In genomic region chr2:184444217-184444616, GRCh38 we compare ENCODE assay signal across 10 cellular contexts.
DNase-seq lines count a peak whose midpoint lies in the region; ATAC-seq and TF ChIP-seq lines count a peak whose summit lies in the region.
"Had no signal": no experiment of that assay in that cellular context is flagged by ENCODE, and none has a peak within 500 bp of the region (broad histone marks: within the 10 kb centered on the region; RNA-seq: fewer than 3 reads in every experiment).

No MANE protein-coding gene starts in this region.

- peak; percentile 37 for DNase-seq in DMS53 (lab: John Stamatoyannopoulos, UW)
- DNase-seq in LNCaP clone FGC (ENCODE audit: low read depth) = peak; percentile 75
- no peak for DNase-seq in cardiac septum (ENCODE audit: low spot score)
- DNase-seq in NOMO-1 treated with dmso at 0.1 percent for 144 hours (lab: John Stamatoyannopoulos, UW; ENCODE audit: unreplicated experiment) = no peak
- DNase-seq in medulla oblongata (ENCODE audit: extremely low spot score) = no peak
- DNase-seq: activated T-cell treated with anti-CD3 and anti-CD28 coated beads, Interleukin-2, amount 50 U/mL, for 4 hours had no signal

- no peak for TF ChIP-seq CTCF in LNCaP clone FGC (IDR thresholded peaks at IDR 0.05; ENCODE audit: control insufficient read depth, extremely low read depth, insufficient read depth)

- no peak overlapping the region for H3K4me3 ChIP-seq in LNCaP clone FGC (ENCODE audit: low read depth, low read length)
- H3K4me3 ChIP-seq: SJCRH30 had no signal

- ATAC-seq in GM19351 (IDR thresholded peaks at IDR 0.05; ENCODE audit: unreplicated experiment) (peak; percentile 96), HG02884 (IDR thresholded peaks at IDR 0.05; ENCODE audit: unreplicated experiment) (peak; percentile 93)
- ATAC-seq in activated CD4-positive, CD25-positive, alpha-beta regulatory T cell treated with anti-CD3 and anti-CD28 coated beads, Interleukin-2, amount 50 U/mL, for 24 hours = no peak
- ATAC-seq: activated T-cell treated with anti-CD3 and anti-CD28 coated beads, Interleukin-2, amount 50 U/mL, for 4 hours had no signal

- intact Hi-C loops in cardiac septum (cut with DNase I) = no loop called here

Comparison
In these comparisons a context has a peak if more than half of its experiments do, and no peak if none do; other contexts are left out.
1. DNase-seq: peak in DMS53 (single experiment) and LNCaP clone FGC (single experiment); none in cardiac septum (single experiment), NOMO-1 treated with dmso at 0.1 percent for 144 hours (single experiment) and medulla oblongata (single experiment).
2. ATAC-seq: peak in GM19351 (single experiment) and HG02884 (single experiment); none in activated CD4-positive, CD25-positive, alpha-beta regulatory T cell treated with anti-CD3 and anti-CD28 coated beads, Interleukin-2, amount 50 U/mL, for 24 hours (0 of 2).